ENCODE assay signal across 8 cellular contexts in the genomic region with DNA sequence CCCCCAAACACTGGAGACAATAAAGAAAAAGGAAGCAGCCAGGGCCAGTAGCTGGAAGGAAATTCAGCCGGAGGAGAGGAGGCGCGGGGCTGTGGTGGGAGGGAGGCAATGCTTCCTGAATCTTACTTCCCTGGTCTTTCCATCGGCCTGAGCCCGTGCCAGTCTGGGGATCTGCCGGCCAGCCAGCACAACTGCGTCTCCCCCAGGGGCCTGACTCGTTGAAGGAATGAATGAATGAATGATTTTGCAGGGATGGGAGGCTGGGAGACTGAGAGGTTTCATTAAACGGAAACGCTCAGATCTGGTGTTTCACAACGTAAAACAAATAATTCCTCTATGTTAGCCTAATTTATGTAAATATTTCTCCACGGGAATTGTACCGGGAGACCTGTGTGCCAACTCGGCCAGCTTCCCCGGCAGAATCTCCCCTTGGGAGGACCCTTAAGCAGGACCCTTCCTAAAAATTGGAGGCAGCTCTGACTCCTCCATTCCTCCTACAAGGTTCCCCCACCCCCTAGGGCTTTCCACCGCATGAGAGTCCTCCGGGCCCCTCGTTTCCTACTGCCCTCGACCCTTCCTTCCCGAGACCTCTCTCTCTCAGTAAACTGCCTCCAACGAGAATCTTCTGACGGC. TPM values are rescaled to one million over a fixed set of nuclear protein-coding genes. Genes with fewer than 3 reads are reported as not detected.
A peak's percentile ranks its signal among the peaks of the same experiment; 100 is the strongest.
DNase-seq lines count a peak whose midpoint lies in the region; ATAC-seq, FAIRE-seq and TF ChIP-seq lines count a peak whose summit lies in the region.

No MANE protein-coding gene starts in this region.

- TF ChIP-seq POLR2A in spleen (IDR thresholded peaks at IDR 0.05): no peak

- H3K27ac ChIP-seq in right cardiac atrium (ENCODE audit: low read length) (no peak overlapping the region), spleen (peak overlapping the region in 6 of 8 donors; percentile 3 to 80 (median 60))

- H3K4me1 ChIP-seq in right cardiac atrium (ENCODE audit: control insufficient read depth, insufficient read depth, low read length) (peaks cover 23% of the 10 kb centered on the region), spleen (peaks cover 17 to 74% (median 50%) of the 10 kb centered on the region in 6 donors)

- no peaks in the 10 kb centered on the region for H3K9me3 ChIP-seq in right cardiac atrium (ENCODE audit: control insufficient read depth, low read length)
- H3K9me3 ChIP-seq in spleen: no peaks in the 10 kb centered on the region

- CTCF ChIA-PET in WTC11 (lab: Charles Lee): interaction anchor here (3.4 kb wide), 1 partner anchor 10 kb away, joined by 20 read pairs; no protein-coding TSS in a partner anchor

- peaks cover 25% of the 10 kb centered on the region for H3K27me3 Mint-ChIP-seq in WTC11 (ENCODE audit: low read depth)

- intact Hi-C loops in right cardiac atrium (cut with DNase I): no loop called here
- intact Hi-C loops in spleen (cut with DNase I; ENCODE audit: low total_unique reads): no loop called here
- intact Hi-C loops in posterior vena cava (cut with DNase I): loop anchor here in 1 of 2 donors (5.0 kb wide), 1 partner anchor 1804 kb away; no protein-coding TSS in a partner anchor

- 24% methylated on average over 22 of the region's 22 CpGs for whole genome bisulfite sequencing in right cardiac atrium
- WGBS in spleen, 5 donors: 6 to 11% (median 7%) methylated on average over 22 of the region's 22 CpGs

- TF ChIP-seq CTCF in WTC11 (IDR thresholded peaks at IDR 0.05) (no peak), spleen (IDR thresholded peaks at IDR 0.05 in 8 of 11, conservative IDR thresholded peaks at IDR 0.05 in 3 of 11) (no peak), omental fat pad (IDR thresholded peaks at IDR 0.05) (no peak)

- ATAC-seq in WTC11 (no peak), right cardiac atrium (no peak), omental fat pad (ENCODE audit: low FRiP score) (no peak)

- DNase-seq in HT-29 (ENCODE audit: low spot score) (peak; percentile 31), WTC11 (ENCODE audit: low spot score) (no peak), right cardiac atrium (peak in 2 of 3 donors; percentile 76 to 77), spleen (peak; percentile 78), posterior vena cava (ENCODE audit: low spot score) (no peak), LoVo (ENCODE audit: low spot score) (no peak), urothelium cell line (ENCODE audit: low spot score) (no peak), omental fat pad (ENCODE audit: low spot score) (no peak)

- H3K4me1 Mint-ChIP-seq in WTC11: peaks cover 23% of the 10 kb centered on the region

- no peak overlapping the region for H3K27ac Mint-ChIP-seq in WTC11

- peaks cover 0 to 4% (median 0%) of the 10 kb centered on the region in 6 donors for H3K36me3 ChIP-seq in spleen

- no peaks in the 10 kb centered on the region; the same call in 1 of the 2 replicates for H3K36me3 Mint-ChIP-seq in WTC11

- no peaks in the 10 kb centered on the region for H3K9me3 Mint-ChIP-seq in WTC11

- H3K27me3 ChIP-seq in right cardiac atrium (ENCODE audit: control insufficient read depth, insufficient read depth) (no peaks in the 10 kb centered on the region), spleen (replicated peaks in 1 of 7) (peaks cover 0 to 62% (median 2%) of the 10 kb centered on the region in 7 donors)

- H3K4me3 ChIP-seq in right cardiac atrium (ENCODE audit: low read length) (peak overlapping the region; percentile 83), spleen (peak overlapping the region; percentile 33 to 87 (median 64))

- POLR2A ChIA-PET in WTC11 (lab: Charles Lee): interaction anchor here (0.6 kb wide), 1 partner anchor 47 kb away, joined by 6 read pairs; no protein-coding TSS in a partner anchor

- H3K4me3 Mint-ChIP-seq in WTC11: peak overlapping the region; percentile 79

- FAIRE-seq in urothelium cell line (lab: Jason Lieb, UNC): no peak

TF ChIP-seq in WTC11, 78 proteins besides CTCF, POLR2A, EP300 and RAD21 (continues in another document):
- TF ChIP-seq, protein P1, sequence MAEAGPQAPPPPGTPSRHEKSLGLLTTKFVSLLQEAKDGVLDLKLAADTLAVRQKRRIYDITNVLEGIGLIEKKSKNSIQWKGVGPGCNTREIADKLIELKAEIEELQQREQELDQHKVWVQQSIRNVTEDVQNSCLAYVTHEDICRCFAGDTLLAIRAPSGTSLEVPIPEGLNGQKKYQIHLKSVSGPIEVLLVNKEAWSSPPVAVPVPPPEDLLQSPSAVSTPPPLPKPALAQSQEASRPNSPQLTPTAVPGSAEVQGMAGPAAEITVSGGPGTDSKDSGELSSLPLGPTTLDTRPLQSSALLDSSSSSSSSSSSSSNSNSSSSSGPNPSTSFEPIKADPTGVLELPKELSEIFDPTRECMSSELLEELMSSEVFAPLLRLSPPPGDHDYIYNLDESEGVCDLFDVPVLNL (CRISPR knock-in tag; IDR thresholded peaks at IDR 0.05; ENCODE audit: borderline replicate concordance, low read depth): no peak
- TF ChIP-seq, protein P2, sequence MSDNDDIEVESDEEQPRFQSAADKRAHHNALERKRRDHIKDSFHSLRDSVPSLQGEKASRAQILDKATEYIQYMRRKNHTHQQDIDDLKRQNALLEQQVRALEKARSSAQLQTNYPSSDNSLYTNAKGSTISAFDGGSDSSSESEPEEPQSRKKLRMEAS (CRISPR knock-in tag; IDR thresholded peaks at IDR 0.05): no peak
- TF ChIP-seq JAZF1 (CRISPR knock-in tag; IDR thresholded peaks at IDR 0.05) (no peak), TEAD1 (CRISPR knock-in tag; IDR thresholded peaks at IDR 0.05) (no peak), MYBL2 (CRISPR knock-in tag; IDR thresholded peaks at IDR 0.05) (no peak), TP53 (CRISPR knock-in tag; IDR thresholded peaks at IDR 0.05) (no peak), FOXJ3 (CRISPR knock-in tag; IDR thresholded peaks at IDR 0.05; ENCODE audit: borderline replicate concordance) (no peak), ZNF671 (CRISPR knock-in tag; IDR thresholded peaks at IDR 0.05) (no peak), TEAD4 (CRISPR knock-in tag; IDR thresholded peaks at IDR 0.05) (no peak)
- TF ChIP-seq, protein P3, sequence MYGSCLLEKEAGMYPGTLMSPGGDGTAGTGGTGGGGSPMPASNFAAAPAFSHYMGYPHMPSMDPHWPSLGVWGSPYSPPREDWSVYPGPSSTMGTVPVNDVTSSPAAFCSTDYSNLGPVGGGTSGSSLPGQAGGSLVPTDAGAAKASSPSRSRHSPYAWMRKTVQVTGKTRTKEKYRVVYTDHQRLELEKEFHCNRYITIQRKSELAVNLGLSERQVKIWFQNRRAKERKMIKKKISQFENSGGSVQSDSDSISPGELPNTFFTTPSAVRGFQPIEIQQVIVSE (CRISPR knock-in tag; IDR thresholded peaks at IDR 0.05; ENCODE audit: borderline replicate concordance): no peak
- TF ChIP-seq, protein P4, sequence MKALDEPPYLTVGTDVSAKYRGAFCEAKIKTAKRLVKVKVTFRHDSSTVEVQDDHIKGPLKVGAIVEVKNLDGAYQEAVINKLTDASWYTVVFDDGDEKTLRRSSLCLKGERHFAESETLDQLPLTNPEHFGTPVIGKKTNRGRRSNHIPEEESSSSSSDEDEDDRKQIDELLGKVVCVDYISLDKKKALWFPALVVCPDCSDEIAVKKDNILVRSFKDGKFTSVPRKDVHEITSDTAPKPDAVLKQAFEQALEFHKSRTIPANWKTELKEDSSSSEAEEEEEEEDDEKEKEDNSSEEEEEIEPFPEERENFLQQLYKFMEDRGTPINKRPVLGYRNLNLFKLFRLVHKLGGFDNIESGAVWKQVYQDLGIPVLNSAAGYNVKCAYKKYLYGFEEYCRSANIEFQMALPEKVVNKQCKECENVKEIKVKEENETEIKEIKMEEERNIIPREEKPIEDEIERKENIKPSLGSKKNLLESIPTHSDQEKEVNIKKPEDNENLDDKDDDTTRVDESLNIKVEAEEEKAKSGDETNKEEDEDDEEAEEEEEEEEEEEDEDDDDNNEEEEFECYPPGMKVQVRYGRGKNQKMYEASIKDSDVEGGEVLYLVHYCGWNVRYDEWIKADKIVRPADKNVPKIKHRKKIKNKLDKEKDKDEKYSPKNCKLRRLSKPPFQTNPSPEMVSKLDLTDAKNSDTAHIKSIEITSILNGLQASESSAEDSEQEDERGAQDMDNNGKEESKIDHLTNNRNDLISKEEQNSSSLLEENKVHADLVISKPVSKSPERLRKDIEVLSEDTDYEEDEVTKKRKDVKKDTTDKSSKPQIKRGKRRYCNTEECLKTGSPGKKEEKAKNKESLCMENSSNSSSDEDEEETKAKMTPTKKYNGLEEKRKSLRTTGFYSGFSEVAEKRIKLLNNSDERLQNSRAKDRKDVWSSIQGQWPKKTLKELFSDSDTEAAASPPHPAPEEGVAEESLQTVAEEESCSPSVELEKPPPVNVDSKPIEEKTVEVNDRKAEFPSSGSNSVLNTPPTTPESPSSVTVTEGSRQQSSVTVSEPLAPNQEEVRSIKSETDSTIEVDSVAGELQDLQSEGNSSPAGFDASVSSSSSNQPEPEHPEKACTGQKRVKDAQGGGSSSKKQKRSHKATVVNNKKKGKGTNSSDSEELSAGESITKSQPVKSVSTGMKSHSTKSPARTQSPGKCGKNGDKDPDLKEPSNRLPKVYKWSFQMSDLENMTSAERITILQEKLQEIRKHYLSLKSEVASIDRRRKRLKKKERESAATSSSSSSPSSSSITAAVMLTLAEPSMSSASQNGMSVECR (CRISPR knock-in tag; IDR thresholded peaks at IDR 0.05; ENCODE audit: borderline replicate concordance): no peak
- TF ChIP-seq, protein P5, sequence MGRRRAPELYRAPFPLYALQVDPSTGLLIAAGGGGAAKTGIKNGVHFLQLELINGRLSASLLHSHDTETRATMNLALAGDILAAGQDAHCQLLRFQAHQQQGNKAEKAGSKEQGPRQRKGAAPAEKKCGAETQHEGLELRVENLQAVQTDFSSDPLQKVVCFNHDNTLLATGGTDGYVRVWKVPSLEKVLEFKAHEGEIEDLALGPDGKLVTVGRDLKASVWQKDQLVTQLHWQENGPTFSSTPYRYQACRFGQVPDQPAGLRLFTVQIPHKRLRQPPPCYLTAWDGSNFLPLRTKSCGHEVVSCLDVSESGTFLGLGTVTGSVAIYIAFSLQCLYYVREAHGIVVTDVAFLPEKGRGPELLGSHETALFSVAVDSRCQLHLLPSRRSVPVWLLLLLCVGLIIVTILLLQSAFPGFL (CRISPR knock-in tag; IDR thresholded peaks at IDR 0.05; ENCODE audit: borderline replicate concordance): no peak

RNA-seq across cellular contexts. Expression of a gene that starts 1.3 kb away (rescaled TPM):
- 93.8 and 105 TPM in 2 replicates for total RNA-seq in HT-29 (2014; rRNA removed; shearing (Covaris generic))
- total RNA-seq in WTC11 (2021): 16.9 to 20.7 TPM (median 18.4 TPM) in 3 replicates
- total RNA-seq in right cardiac atrium: 10 to 100 TPM; 20.5 to 39.5 (median 33.8) TPM
- 31.8 TPM for polyA plus RNA-seq in right cardiac atrium
- total RNA-seq in spleen: 10 to 100 TPM; 12.7 to 33.2 (median 23.4) TPM
- polyA plus RNA-seq in spleen: 10 to 100 TPM in 1 of 3 donors, 1 to 10 TPM in 2; 2.8 to 11.8 (median 4.4) TPM
- total RNA-seq in posterior vena cava: 10 to 100 TPM; 18.2 to 30.5 TPM
- 10 to 100 TPM; 15.9 to 50.2 (median 36.4) TPM for total RNA-seq in omental fat pad

RNA-seq across cellular contexts. Expression of a gene that starts 42.0 kb away (rescaled TPM):
- 9.7 and 12.7 TPM in 2 replicates for total RNA-seq in HT-29 (2014; rRNA removed; shearing (Covaris generic))
- total RNA-seq in WTC11 (2021) (15.0 to 23.1 TPM (median 19.6 TPM) in 3 replicates), right cardiac atrium (10 to 100 TPM; 18.4 to 22.5 (median 19.7) TPM), spleen (10 to 100 TPM; 23.0 to 35.7 (median 31.5) TPM), posterior vena cava (10 to 100 TPM; 23.7 to 25.9 TPM), omental fat pad (10 to 100 TPM; 13.5 to 23.2 (median 16.8) TPM)
- polyA plus RNA-seq in right cardiac atrium (24.6 TPM), spleen (10 to 100 TPM; 24.0 to 41.1 (median 25.4) TPM)

Comparison
In these comparisons a context has a peak if more than half of its experiments do, and no peak if none do; other contexts are left out.
1. DNase-seq: peak in HT-29 (single experiment), right cardiac atrium (2 of 3) and spleen (single experiment); none in WTC11 (single experiment), posterior vena cava (single experiment), LoVo (single experiment), urothelium cell line (single experiment) and omental fat pad (single experiment).